In the genomic region with DNA sequence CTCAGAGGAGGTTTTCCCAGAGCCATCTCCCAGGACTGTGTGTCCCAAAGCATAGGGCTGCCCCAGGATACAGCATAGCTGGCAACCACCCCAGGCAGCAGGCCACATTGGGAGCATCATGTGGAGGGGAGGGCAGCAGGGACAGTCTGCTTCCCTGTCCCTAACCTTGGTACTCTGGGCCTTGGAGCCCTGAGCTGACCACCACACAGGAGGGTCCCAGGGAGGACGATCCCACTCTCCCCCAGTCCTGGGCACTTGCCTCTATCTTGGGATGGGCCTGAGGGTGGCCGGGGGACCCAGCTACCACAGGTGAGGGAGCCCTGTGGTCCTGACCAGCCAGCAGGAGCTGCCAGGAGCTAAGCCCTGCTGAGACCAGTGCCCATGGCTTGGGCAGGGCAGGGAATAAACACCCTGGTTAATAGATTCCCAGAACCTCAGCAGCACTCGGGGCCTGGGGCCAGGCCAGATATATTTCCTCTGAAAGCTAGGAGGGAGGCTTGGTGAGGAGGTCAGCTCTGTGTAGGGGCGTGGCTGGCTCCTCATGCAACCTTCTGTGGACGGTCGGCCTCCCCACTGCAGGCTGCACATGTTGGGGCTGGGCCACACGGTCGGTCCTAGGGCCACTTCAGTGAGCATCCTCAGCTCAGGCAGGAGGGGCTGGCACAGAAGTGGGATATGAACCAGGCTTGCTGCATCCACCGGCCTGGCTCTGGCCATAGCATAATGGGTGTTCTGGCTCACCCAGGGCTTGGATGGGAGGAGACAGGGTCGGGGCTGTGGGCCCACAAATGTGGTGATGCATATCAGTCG, we compare ENCODE assay signal across 14 cellular contexts. TPM values are rescaled to one million over a fixed set of nuclear protein-coding genes. Genes with fewer than 3 reads are reported as not detected.
DNase-seq lines count a peak whose midpoint lies in the region; ATAC-seq and TF ChIP-seq lines count a peak whose summit lies in the region.
"Had no signal": no experiment of that assay in that cellular context is flagged by ENCODE, and none has a peak within 500 bp of the region (broad histone marks: within the 10 kb centered on the region; RNA-seq: fewer than 3 reads in every experiment).

No MANE protein-coding gene starts in this region.

- no peak for TF ChIP-seq POLR2A in esophagus squamous epithelium (IDR thresholded peaks at IDR 0.05)

- intact Hi-C loops in esophagus squamous epithelium (cut with DNase I) (no loop called here), psoas muscle (cut with DNase I) (no loop called here)

- H3K4me1 Mint-ChIP-seq in T-helper 17 cell (peaks cover 73% of the 10 kb centered on the region), nephron progenitor cell (peaks cover 61% of the 10 kb centered on the region)

- H3K27ac ChIP-seq in BLaER1, result peak overlapping the region; percentile 98
- H3K27ac ChIP-seq in esophagus squamous epithelium, result peak overlapping the region; percentile 89 to 97 (median 94)
- peak overlapping the region; percentile 41 for H3K27ac ChIP-seq in psoas muscle
- H3K27ac ChIP-seq: epithelial cell of prostate had no signal

- ATAC-seq in T-helper 17 cell, result no peak
- peak in 2 of 4 donors; percentile 12 to 17 for ATAC-seq in psoas muscle
- ATAC-seq in HG03159 (IDR thresholded peaks at IDR 0.05; ENCODE audit: unreplicated experiment), result no peak

- no peak for DNase-seq in T-helper 17 cell
- DNase-seq in esophagus squamous epithelium (lab: John Stamatoyannopoulos, UW), result no peak
- DNase-seq in psoas muscle, result peak in 1 of 2 donors; percentile 76
- no peak for DNase-seq in nephron progenitor cell
- no peak for DNase-seq in H4 (ENCODE audit: low spot score)
- no peak for DNase-seq in cerebellar nuclear complex (lab: John Stamatoyannopoulos, UW)
- DNase-seq: activated CD4-positive, alpha-beta T cell treated with anti-CD3 and anti-CD28 coated beads, Interleukin-2, amount 50 U/mL, for 48 hours; KBM-7; NCI-H187; stimulated activated CD4-positive, alpha-beta T cell treated with anti-CD3 and anti-CD28 coated beads, Interleukin-12 subunit alpha, Interleukin-12 subunit beta, amount 100 ng/mL, for 4 hours; SW 1271 had no signal

- H3K27ac Mint-ChIP-seq in T-helper 17 cell (peak overlapping the region; percentile 98), nephron progenitor cell (no peak overlapping the region)

- H3K9ac ChIP-seq in BLaER1, result peak overlapping the region; percentile 91; the same call in 1 of the 2 replicates

- peaks cover 86% of the 10 kb centered on the region for H4K20me1 ChIP-seq in BLaER1

- H3K27me3 Mint-ChIP-seq in T-helper 17 cell (no peaks in the 10 kb centered on the region), nephron progenitor cell (ENCODE audit: low read depth, poor library complexity) (peaks cover 2% of the 10 kb centered on the region)

- TF ChIP-seq CTCF in esophagus squamous epithelium (IDR thresholded peaks at IDR 0.05), result no peak
- TF ChIP-seq CTCF in psoas muscle (IDR thresholded peaks at IDR 0.05), result no peak
- TF ChIP-seq CTCF in nephron progenitor cell (IDR thresholded peaks at IDR 0.05), result no peak

- peak overlapping the region; percentile 39 for H3K4me3 Mint-ChIP-seq in T-helper 17 cell
- H3K4me3 Mint-ChIP-seq in nephron progenitor cell, result no peak overlapping the region

- no peaks in the 10 kb centered on the region for H3K36me3 Mint-ChIP-seq in T-helper 17 cell (ENCODE audit: low read depth)
- no peaks in the 10 kb centered on the region for H3K36me3 Mint-ChIP-seq in nephron progenitor cell (ENCODE audit: low read depth)

- H3K4me1 ChIP-seq in BLaER1 (peaks cover 87% of the 10 kb centered on the region), esophagus squamous epithelium (peaks cover 67 to 97% (median 83%) of the 10 kb centered on the region in 3 donors), psoas muscle (peaks cover 63% of the 10 kb centered on the region)

- H3K36me3 ChIP-seq in BLaER1 (peaks cover 54% of the 10 kb centered on the region), esophagus squamous epithelium (peaks cover 0 to 15% (median 0%) of the 10 kb centered on the region in 3 donors), psoas muscle (ENCODE audit: insufficient read depth in 1 of 2, low read depth in 1 of 2) (peaks cover 0 to 14% of the 10 kb centered on the region in 2 donors)

- H3K9me3 ChIP-seq in BLaER1, result no peaks in the 10 kb centered on the region
- no peaks in the 10 kb centered on the region for H3K9me3 ChIP-seq in T-helper 17 cell (ENCODE audit: control insufficient read depth, low read length, poor library complexity, severe bottlenecking)
- no peaks in the 10 kb centered on the region for H3K9me3 ChIP-seq in esophagus squamous epithelium
- no peaks in the 10 kb centered on the region for H3K9me3 ChIP-seq in psoas muscle

- H3K4me2 ChIP-seq in BLaER1, result peak overlapping the region; percentile 98

- 45 to 49% methylated on average over 3 to 5 of the region's 11 CpGs for WGBS in esophagus squamous epithelium, 2 donors
- WGBS in psoas muscle, 3 donors, result 54 to 64% (median 56%) methylated on average over 10 to 11 of the region's 11 CpGs

- H3K9me3 Mint-ChIP-seq in nephron progenitor cell, result no peaks in the 10 kb centered on the region

- H3K4me3 ChIP-seq in BLaER1 (no peak overlapping the region), esophagus squamous epithelium (no peak overlapping the region), psoas muscle (no peak overlapping the region)

- no peaks in the 10 kb centered on the region for H3K27me3 ChIP-seq in BLaER1
- no peaks in the 10 kb centered on the region for H3K27me3 ChIP-seq in esophagus squamous epithelium
- H3K27me3 ChIP-seq in psoas muscle (ENCODE audit: insufficient read depth in 3 of 3, low read length in 2 of 3), result no peaks in the 10 kb centered on the region

RNA-seq across cellular contexts. Expression of gene NINJ1, which starts 4.2 kb away (rescaled TPM):
- total RNA-seq in T-helper 17 cell (100 to 1,000 TPM; 169 to 219 TPM), esophagus squamous epithelium (10 to 100 TPM; 12.6 to 61.3 (median 31.4) TPM), psoas muscle (10 to 100 TPM; 17.8 to 24.8 (median 21.2) TPM)
- 10 to 100 TPM; 19.2 to 40.1 (median 22.8) TPM for polyA plus RNA-seq in psoas muscle
- total RNA-seq in H4 (2014; rRNA removed; shearing (Covaris generic)), result 83.4 and 87.3 TPM in 2 replicates

RNA-seq across cellular contexts. Expression of gene CARD19, which starts 33.9 kb away (rescaled TPM):
- total RNA-seq in T-helper 17 cell (10 to 100 TPM; 45.2 to 54.4 TPM), esophagus squamous epithelium (10 to 100 TPM; 16.2 to 37.8 (median 29.0) TPM), psoas muscle (10 to 100 TPM; 27.9 to 46.7 (median 38.2) TPM)
- polyA plus RNA-seq in psoas muscle, result 10 to 100 TPM; 62.1 to 86.3 (median 66.1) TPM
- total RNA-seq in H4 (2014; rRNA removed; shearing (Covaris generic)), result 63.3 and 72.3 TPM in 2 replicates

RNA-seq across cellular contexts. Expression of gene WNK2, which starts 54.0 kb away (rescaled TPM):
- total RNA-seq in T-helper 17 cell, result not detected
- 1 to 10 TPM in 3 of 4 donors, under 1 TPM in 1; 0.40 to 8.8 (median 5.2) TPM for total RNA-seq in esophagus squamous epithelium
- total RNA-seq in psoas muscle, result 10 to 100 TPM; 35.5 to 58.8 (median 43.0) TPM
- 10 to 100 TPM in 2 of 3 donors, 1 to 10 TPM in 1; 8.1 to 22.5 (median 11.9) TPM for polyA plus RNA-seq in psoas muscle
- 0.02 TPM in 1 of 2 replicates, not detected in the other for total RNA-seq in H4 (2014; rRNA removed; shearing (Covaris generic))

Comparison
In these comparisons a context has a peak if more than half of its experiments do, and no peak if none do; other contexts are left out.
1. H3K27ac ChIP-seq: peak in every context shown above with its lines; median percentile 98 in BLaER1; 94 in esophagus squamous epithelium; 41 in psoas muscle.